ENCODE assay signal across 25 cellular contexts in genomic region chr9:98968596-98969337, GRCh38. TPM values are rescaled to one million over a fixed set of nuclear protein-coding genes. Genes with fewer than 3 reads are reported as not detected.
"Had no signal": no experiment of that assay in that cellular context is flagged by ENCODE, and none has a peak within 500 bp of the region (broad histone marks: within the 10 kb centered on the region; RNA-seq: fewer than 3 reads in every experiment).

No MANE protein-coding gene starts in this region.

- H3K4me3 ChIP-seq: adrenal gland, SK-N-MC had no signal

- DNase-seq: activated CD4-positive, alpha-beta memory T cell treated with anti-CD3 and anti-CD28 coated beads, Interleukin-2, amount 10 ng/mL, durations not matched to agents 7 days and 5 days; activated CD4-positive, alpha-beta T cell treated with anti-CD3 and anti-CD28 coated beads for 36 hours; activated CD4-positive, alpha-beta T cell treated with anti-CD3 and anti-CD28 coated beads, Interleukin-2, amount 50 U/mL, for 1 hour; activated CD8-positive, alpha-beta memory T cell treated with anti-CD3 and anti-CD28 coated beads, Interleukin-2, amount 50 U/mL, for 4 hours; activated gamma-delta T cell treated with Interleukin-2 at 50 U/mL for 16 hours; activated naive CD4-positive, alpha-beta T cell treated with anti-CD3 and anti-CD28 coated beads, Interleukin-2, amount 50 U/mL, for 16 hours; activated naive CD8-positive, alpha-beta T cell treated with anti-CD3 and anti-CD28 coated beads, Interleukin-2, amount 10 ng/mL, durations not matched to agents 7 days and 5 days; activated T-cell treated with anti-CD3 and anti-CD28 coated beads, Interleukin-2, amount 50 U/mL, for 72 hours; adrenal gland; anterior cingulate cortex; Kasumi-1; KBM-7; NCI-H1105 treated with DMSO at 0.1 percent for 48 hours; NCI-H1436 treated with DMSO at 0.1 percent for 48 hours; NCI-H187 treated with DMSO at 0.1 percent for 48 hours; NCI-H2081 treated with DMSO at 0.1 percent for 48 hours; NCI-H2227 treated with DMSO at 0.1 percent for 48 hours; NCI-H446 treated with DMSO at 0.1 percent for 48 hours; NCI-H526; T-cell; T-helper 2 cell had no signal

- H3K27ac Mint-ChIP-seq: activated CD4-positive, alpha-beta memory T cell treated with anti-CD3 and anti-CD28 coated beads, Interleukin-2, amount 10 ng/mL, durations not matched to agents 7 days and 5 days; activated CD4-positive, alpha-beta T cell treated with anti-CD3 and anti-CD28 coated beads for 36 hours; activated naive CD8-positive, alpha-beta T cell treated with anti-CD3 and anti-CD28 coated beads, Interleukin-2, amount 10 ng/mL, durations not matched to agents 7 days and 5 days; activated T-cell treated with anti-CD3 and anti-CD28 coated beads, Interleukin-2, amount 50 U/mL, for 72 hours; activated T-helper 2 cell treated with anti-CD3 and anti-CD28 coated beads, Interferon-gamma antibody, Interleukin-2, Interleukin-4, amounts not matched to agents 10 μg/mL and 5 μg/mL and 100 μg/mL, durations not matched to agents 14 hours and 24 hours and 36 hours; T-cell had no signal

- H3K27me3 ChIP-seq: adrenal gland had no signal

- H3K4me3 Mint-ChIP-seq: activated CD4-positive, alpha-beta memory T cell treated with anti-CD3 and anti-CD28 coated beads, Interleukin-2, amount 10 ng/mL, durations not matched to agents 7 days and 5 days; activated CD4-positive, alpha-beta T cell treated with anti-CD3 and anti-CD28 coated beads for 36 hours; activated naive CD8-positive, alpha-beta T cell treated with anti-CD3 and anti-CD28 coated beads, Interleukin-2, amount 10 ng/mL, durations not matched to agents 7 days and 5 days; activated T-cell treated with anti-CD3 and anti-CD28 coated beads, Interleukin-2, amount 50 U/mL, for 72 hours; T-cell had no signal

- H3K27me3 Mint-ChIP-seq: activated CD4-positive, alpha-beta T cell treated with anti-CD3 and anti-CD28 coated beads for 36 hours had no signal

- H3K36me3 ChIP-seq: adrenal gland had no signal

- H3K27ac ChIP-seq: adrenal gland, SK-N-MC, VCaP had no signal

- H3K36me3 Mint-ChIP-seq: activated naive CD8-positive, alpha-beta T cell treated with anti-CD3 and anti-CD28 coated beads, Interleukin-2, amount 10 ng/mL, durations not matched to agents 7 days and 5 days; T-cell had no signal

- H3K9me3 ChIP-seq: adrenal gland had no signal

- H3K4me1 Mint-ChIP-seq: activated CD4-positive, alpha-beta memory T cell treated with anti-CD3 and anti-CD28 coated beads, Interleukin-2, amount 10 ng/mL, durations not matched to agents 7 days and 5 days; activated CD4-positive, alpha-beta T cell treated with anti-CD3 and anti-CD28 coated beads for 36 hours; activated naive CD8-positive, alpha-beta T cell treated with anti-CD3 and anti-CD28 coated beads, Interleukin-2, amount 10 ng/mL, durations not matched to agents 7 days and 5 days; T-cell had no signal

- ATAC-seq: activated CD4-positive, alpha-beta T cell treated with anti-CD3 and anti-CD28 coated beads for 36 hours; activated T-cell treated with anti-CD3 and anti-CD28 coated beads, Interleukin-2, amount 50 U/mL, for 72 hours; T-cell had no signal

- H3K9me3 Mint-ChIP-seq: activated CD4-positive, alpha-beta memory T cell treated with anti-CD3 and anti-CD28 coated beads, Interleukin-2, amount 10 ng/mL, durations not matched to agents 7 days and 5 days; activated naive CD8-positive, alpha-beta T cell treated with anti-CD3 and anti-CD28 coated beads, Interleukin-2, amount 10 ng/mL, durations not matched to agents 7 days and 5 days; activated T-cell treated with anti-CD3 and anti-CD28 coated beads, Interleukin-2, amount 50 U/mL, for 72 hours; activated T-helper 2 cell treated with anti-CD3 and anti-CD28 coated beads, Interferon-gamma antibody, Interleukin-2, Interleukin-4, amounts not matched to agents 10 μg/mL and 5 μg/mL and 100 μg/mL, durations not matched to agents 14 hours and 24 hours and 36 hours; T-cell had no signal

RNA-seq across cellular contexts. Expression of gene COL15A1, which starts 25.1 kb away (rescaled TPM):
- total RNA-seq: activated CD4-positive, alpha-beta T cell treated with anti-CD3 and anti-CD28 coated beads for 36 hours; activated T-helper 2 cell treated with anti-CD3 and anti-CD28 coated beads, Interferon-gamma antibody, Interleukin-2, Interleukin-4, amounts not matched to agents 10 μg/mL and 5 μg/mL and 100 μg/mL, durations not matched to agents 14 hours and 24 hours and 36 hours; OCI-LY7 had no signal
